In the genomic region with DNA sequence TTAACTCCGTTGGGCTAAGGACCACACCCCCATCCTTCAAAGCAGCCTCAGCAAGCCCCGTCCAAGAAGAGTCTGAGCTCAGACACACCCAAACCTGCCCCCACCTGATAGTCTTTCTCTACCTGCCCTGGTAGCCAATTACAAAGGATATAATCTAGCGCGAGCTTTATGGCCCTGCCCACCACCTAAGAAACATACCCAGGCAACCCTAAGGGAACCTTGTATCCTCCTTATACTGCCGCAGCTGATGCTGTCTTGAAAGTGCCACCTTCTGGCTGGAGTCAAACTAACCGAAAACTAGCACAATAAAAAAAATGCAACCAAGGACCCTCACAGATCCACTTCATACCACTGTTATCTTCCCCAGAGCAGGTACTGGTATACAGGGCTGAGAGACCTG, we compare ENCODE assay signal across 37 cellular contexts.
"Had no signal": no experiment of that assay in that cellular context is flagged by ENCODE, and none has a peak within 500 bp of the region (broad histone marks: within the 10 kb centered on the region; RNA-seq: fewer than 3 reads in every experiment).

No MANE protein-coding gene starts in this region.

- DNase-seq: activated CD4-positive, alpha-beta memory T cell treated with anti-CD3 and anti-CD28 coated beads, Interleukin-2, amount 10 ng/mL, durations not matched to agents 7 days and 5 days; activated CD4-positive, alpha-beta T cell treated with anti-CD3 and anti-CD28 coated beads for 1 hour; activated CD4-positive, alpha-beta T cell treated with anti-CD3 and anti-CD28 coated beads for 36 hours; activated CD4-positive, alpha-beta T cell treated with anti-CD3 and anti-CD28 coated beads for 48 hours; activated CD4-positive, alpha-beta T cell treated with anti-CD3 and anti-CD28 coated beads, Interleukin-2, amount 10 ng/mL, durations not matched to agents 7 days and 5 days; activated CD4-positive, alpha-beta T cell treated with anti-CD3 and anti-CD28 coated beads, Interleukin-2, amount 50 U/mL, for 48 hours; activated CD4-positive, CD25-positive, alpha-beta regulatory T cell; activated CD8-positive, alpha-beta memory T cell treated with anti-CD3 and anti-CD28 coated beads for 24 hours; activated CD8-positive, alpha-beta memory T cell treated with anti-CD3 and anti-CD28 coated beads, Interleukin-2, amount 10 ng/mL, durations not matched to agents 7 days and 5 days; activated CD8-positive, alpha-beta memory T cell treated with anti-CD3 and anti-CD28 coated beads, Interleukin-2, amount 50 U/mL, for 48 hours; activated CD8-positive, alpha-beta T cell treated with anti-CD3 and anti-CD28 coated beads, Interleukin-2, amount 10 ng/mL, durations not matched to agents 7 days and 5 days; activated effector memory CD4-positive, alpha-beta T cell treated with Interleukin-2 at 50 U/mL for 16 hours; activated gamma-delta T cell; activated naive CD4-positive, alpha-beta T cell treated with anti-CD3 and anti-CD28 coated beads, Interleukin-2, amount 10 ng/mL, durations not matched to agents 7 days and 5 days; activated naive CD4-positive, alpha-beta T cell treated with Interleukin-2 at 50 U/mL for 16 hours; activated naive CD8-positive, alpha-beta T cell treated with anti-CD3 and anti-CD28 coated beads, Interleukin-2, amount 10 ng/mL, durations not matched to agents 7 days and 5 days; activated naive CD8-positive, alpha-beta T cell treated with anti-CD3 and anti-CD28 coated beads, Interleukin-2, amount 50 U/mL, for 24 hours; activated T-cell treated with anti-CD3 and anti-CD28 coated beads, Interleukin-2, amount 50 U/mL, for 24 hours; activated T-cell treated with anti-CD3 and anti-CD28 coated beads, Interleukin-2, amount 50 U/mL, for 48 hours; amygdala; anterior cingulate cortex; caudate nucleus; cerebellar nuclear complex; T-helper 1 cell; T-helper 2 cell; T-helper 9 cell had no signal

- H3K36me3 ChIP-seq: ascending aorta, cardiac muscle cell had no signal

- ATAC-seq: activated CD4-positive, alpha-beta T cell treated with anti-CD3 and anti-CD28 coated beads for 36 hours; activated CD4-positive, CD25-positive, alpha-beta regulatory T cell treated with anti-CD3 and anti-CD28 coated beads, Interleukin-2, amount 50 U/mL, for 24 hours; activated CD8-positive, alpha-beta memory T cell treated with anti-CD3 and anti-CD28 coated beads, Interleukin-2, amount 10 ng/mL, durations not matched to agents 7 days and 5 days; activated CD8-positive, alpha-beta T cell treated with anti-CD3 and anti-CD28 coated beads, Interleukin-2, amount 10 ng/mL, durations not matched to agents 7 days and 5 days; activated naive CD8-positive, alpha-beta T cell treated with anti-CD3 and anti-CD28 coated beads, Interleukin-2, amount 50 U/mL, for 24 hours had no signal

- H3K4me3 ChIP-seq: ascending aorta, cardiac muscle cell had no signal

- H3K4me1 ChIP-seq: ascending aorta had no signal

- H3K9me3 ChIP-seq: ascending aorta had no signal

- H3K4me1 Mint-ChIP-seq: activated CD4-positive, alpha-beta memory T cell treated with anti-CD3 and anti-CD28 coated beads, Interleukin-2, amount 10 ng/mL, durations not matched to agents 7 days and 5 days; activated CD4-positive, alpha-beta T cell treated with anti-CD3 and anti-CD28 coated beads for 36 hours; activated CD4-positive, alpha-beta T cell treated with anti-CD3 and anti-CD28 coated beads, Interleukin-2, amount 10 ng/mL, durations not matched to agents 7 days and 5 days; activated CD8-positive, alpha-beta memory T cell treated with anti-CD3 and anti-CD28 coated beads, Interleukin-2, amount 10 ng/mL, durations not matched to agents 7 days and 5 days; activated naive CD4-positive, alpha-beta T cell treated with anti-CD3 and anti-CD28 coated beads, Interleukin-2, amount 10 ng/mL, durations not matched to agents 7 days and 5 days; activated naive CD4-positive, alpha-beta T cell treated with anti-CD3 and anti-CD28 coated beads, Interleukin-2, amount 50 U/mL, for 24 hours; activated naive CD8-positive, alpha-beta T cell treated with anti-CD3 and anti-CD28 coated beads, Interleukin-2, amount 10 ng/mL, durations not matched to agents 7 days and 5 days; activated naive CD8-positive, alpha-beta T cell treated with anti-CD3 and anti-CD28 coated beads, Interleukin-2, amount 50 U/mL, for 24 hours; brain; central memory CD8-positive, alpha-beta T cell had no signal

- H3K27me3 ChIP-seq: ascending aorta, cardiac muscle cell had no signal

- H3K27ac ChIP-seq: ascending aorta, cardiac muscle cell, VCaP had no signal

- H3K27ac Mint-ChIP-seq: activated CD4-positive, alpha-beta memory T cell treated with anti-CD3 and anti-CD28 coated beads, Interleukin-2, amount 10 ng/mL, durations not matched to agents 7 days and 5 days; activated CD4-positive, alpha-beta T cell treated with anti-CD3 and anti-CD28 coated beads for 36 hours; activated CD4-positive, alpha-beta T cell treated with anti-CD3 and anti-CD28 coated beads, Interleukin-2, amount 10 ng/mL, durations not matched to agents 7 days and 5 days; activated CD8-positive, alpha-beta memory T cell treated with anti-CD3 and anti-CD28 coated beads, Interleukin-2, amount 10 ng/mL, durations not matched to agents 7 days and 5 days; activated CD8-positive, alpha-beta T cell treated with anti-CD3 and anti-CD28 coated beads, Interleukin-2, amount 10 ng/mL, durations not matched to agents 7 days and 5 days; activated naive CD4-positive, alpha-beta T cell treated with anti-CD3 and anti-CD28 coated beads, Interleukin-2, amount 10 ng/mL, durations not matched to agents 7 days and 5 days; activated naive CD4-positive, alpha-beta T cell treated with anti-CD3 and anti-CD28 coated beads, Interleukin-2, amount 50 U/mL, for 24 hours; activated naive CD8-positive, alpha-beta T cell; activated naive CD8-positive, alpha-beta T cell treated with anti-CD3 and anti-CD28 coated beads, Interleukin-2, amount 10 ng/mL, durations not matched to agents 7 days and 5 days; activated naive CD8-positive, alpha-beta T cell treated with anti-CD3 and anti-CD28 coated beads, Interleukin-2, amount 50 U/mL, for 24 hours; activated T-cell treated with anti-CD3 and anti-CD28 coated beads, Interleukin-2, amount 50 U/mL, for 24 hours; activated T-helper 2 cell treated with anti-CD3 and anti-CD28 coated beads, Interferon-gamma antibody, Interleukin-2, Interleukin-4, amounts not matched to agents 10 μg/mL and 5 μg/mL and 100 μg/mL, durations not matched to agents 14 hours and 24 hours and 36 hours; brain; T-helper 2 cell treated with Interferon-gamma antibody and Interleukin-4, amounts not matched to agents 5 μg/mL and 100 μg/mL, for 36 hours had no signal

- H3K36me3 Mint-ChIP-seq: activated CD8-positive, alpha-beta memory T cell treated with anti-CD3 and anti-CD28 coated beads, Interleukin-2, amount 10 ng/mL, durations not matched to agents 7 days and 5 days; activated naive CD4-positive, alpha-beta T cell treated with anti-CD3 and anti-CD28 coated beads, Interleukin-2, amount 10 ng/mL, durations not matched to agents 7 days and 5 days; activated naive CD4-positive, alpha-beta T cell treated with anti-CD3 and anti-CD28 coated beads, Interleukin-2, amount 50 U/mL, for 24 hours; activated naive CD8-positive, alpha-beta T cell; activated naive CD8-positive, alpha-beta T cell treated with anti-CD3 and anti-CD28 coated beads, Interleukin-2, amount 10 ng/mL, durations not matched to agents 7 days and 5 days; brain had no signal

- H3K27me3 Mint-ChIP-seq: activated CD4-positive, alpha-beta memory T cell treated with anti-CD3 and anti-CD28 coated beads, Interleukin-2, amount 10 ng/mL, durations not matched to agents 7 days and 5 days; activated CD4-positive, alpha-beta T cell treated with anti-CD3 and anti-CD28 coated beads for 36 hours; activated CD4-positive, alpha-beta T cell treated with anti-CD3 and anti-CD28 coated beads, Interleukin-2, amount 10 ng/mL, durations not matched to agents 7 days and 5 days; activated CD8-positive, alpha-beta memory T cell treated with anti-CD3 and anti-CD28 coated beads, Interleukin-2, amount 10 ng/mL, durations not matched to agents 7 days and 5 days; activated naive CD4-positive, alpha-beta T cell treated with anti-CD3 and anti-CD28 coated beads, Interleukin-2, amount 10 ng/mL, durations not matched to agents 7 days and 5 days; activated naive CD4-positive, alpha-beta T cell treated with anti-CD3 and anti-CD28 coated beads, Interleukin-2, amount 50 U/mL, for 24 hours; activated naive CD8-positive, alpha-beta T cell; activated naive CD8-positive, alpha-beta T cell treated with anti-CD3 and anti-CD28 coated beads, Interleukin-2, amount 10 ng/mL, durations not matched to agents 7 days and 5 days; activated naive CD8-positive, alpha-beta T cell treated with anti-CD3 and anti-CD28 coated beads, Interleukin-2, amount 50 U/mL, for 24 hours; activated T-cell treated with anti-CD3 and anti-CD28 coated beads, Interleukin-2, amount 50 U/mL, for 24 hours; central memory CD8-positive, alpha-beta T cell had no signal

- H3K4me3 Mint-ChIP-seq: activated CD4-positive, alpha-beta memory T cell treated with anti-CD3 and anti-CD28 coated beads, Interleukin-2, amount 10 ng/mL, durations not matched to agents 7 days and 5 days; activated CD4-positive, alpha-beta T cell treated with anti-CD3 and anti-CD28 coated beads for 36 hours; activated CD4-positive, alpha-beta T cell treated with anti-CD3 and anti-CD28 coated beads, Interleukin-2, amount 10 ng/mL, durations not matched to agents 7 days and 5 days; activated CD8-positive, alpha-beta memory T cell treated with anti-CD3 and anti-CD28 coated beads, Interleukin-2, amount 10 ng/mL, durations not matched to agents 7 days and 5 days; activated CD8-positive, alpha-beta T cell treated with anti-CD3 and anti-CD28 coated beads, Interleukin-2, amount 10 ng/mL, durations not matched to agents 7 days and 5 days; activated naive CD4-positive, alpha-beta T cell treated with anti-CD3 and anti-CD28 coated beads, Interleukin-2, amount 10 ng/mL, durations not matched to agents 7 days and 5 days; activated naive CD4-positive, alpha-beta T cell treated with anti-CD3 and anti-CD28 coated beads, Interleukin-2, amount 50 U/mL, for 24 hours; activated naive CD8-positive, alpha-beta T cell; activated naive CD8-positive, alpha-beta T cell treated with anti-CD3 and anti-CD28 coated beads, Interleukin-2, amount 10 ng/mL, durations not matched to agents 7 days and 5 days; activated naive CD8-positive, alpha-beta T cell treated with anti-CD3 and anti-CD28 coated beads, Interleukin-2, amount 50 U/mL, for 24 hours; activated T-cell treated with anti-CD3 and anti-CD28 coated beads, Interleukin-2, amount 50 U/mL, for 24 hours; brain; central memory CD8-positive, alpha-beta T cell; T-helper 1 cell treated with Interleukin-12 subunit alpha and Interleukin-12 subunit beta and Interleukin-4 antibody, amounts not matched to agents 30 μg/mL and 1 μg/mL, for 36 hours; T-helper 2 cell treated with Interferon-gamma antibody and Interleukin-4, amounts not matched to agents 5 μg/mL and 100 μg/mL, for 36 hours had no signal
